10 cellular contexts compared by ENCODE assay signal in the genomic region with DNA sequence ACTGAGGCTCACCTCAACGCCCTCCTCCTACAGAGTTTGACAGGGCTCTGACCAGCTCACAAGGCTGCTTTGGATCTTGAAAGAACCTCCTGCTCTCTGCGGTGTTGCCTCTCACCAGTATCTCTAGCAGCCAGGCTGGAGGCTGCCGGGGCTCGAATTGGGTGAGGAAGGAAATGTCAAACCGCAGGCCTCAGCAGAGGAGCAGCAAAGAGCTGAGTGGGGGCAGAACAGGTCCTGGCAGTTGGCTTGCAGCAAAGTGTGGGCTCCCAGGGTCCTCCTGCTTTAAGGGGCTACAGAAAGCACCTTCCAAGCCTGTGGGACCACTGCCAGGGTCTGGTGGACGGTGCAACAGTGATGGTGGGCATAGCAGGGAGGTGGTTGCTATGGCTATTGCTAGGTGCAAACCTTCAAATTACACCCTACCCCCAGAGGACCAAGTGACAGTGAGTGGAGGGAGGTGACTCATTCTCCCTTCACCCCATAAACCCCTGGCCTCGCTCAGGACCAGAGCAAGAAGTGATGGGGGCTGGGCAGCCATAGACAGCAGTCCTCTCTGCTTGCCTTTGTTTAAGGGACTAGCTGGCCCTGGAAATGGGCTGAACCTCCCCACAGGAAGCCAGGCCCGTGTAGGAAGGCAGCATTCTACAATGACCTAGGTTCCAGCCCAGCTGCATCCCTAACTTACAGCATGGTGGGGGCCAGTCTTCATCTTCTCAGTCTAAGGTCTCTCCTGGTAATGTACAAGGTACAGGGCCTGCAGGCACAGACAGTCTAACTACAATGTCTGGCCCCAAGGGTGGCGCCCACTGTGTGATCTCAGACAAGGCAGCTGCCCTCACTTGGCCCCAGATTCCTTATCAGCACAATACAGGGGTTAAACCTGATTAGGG. TPM values are rescaled to one million over a fixed set of nuclear protein-coding genes. Genes with fewer than 3 reads are reported as not detected.
DNase-seq lines count a peak whose midpoint lies in the region; ATAC-seq, FAIRE-seq and TF ChIP-seq lines count a peak whose summit lies in the region.
"Had no signal": no experiment of that assay in that cellular context is flagged by ENCODE, and none has a peak within 500 bp of the region (broad histone marks: within the 10 kb centered on the region; RNA-seq: fewer than 3 reads in every experiment).

No MANE protein-coding gene starts in this region.

- H3K9me3 ChIP-seq in H9 (ENCODE audit: control insufficient read depth, low read depth, low read length): peaks cover 10% of the 10 kb centered on the region

- H4K91ac ChIP-seq in H9 (ENCODE audit: insufficient read length, low read depth, low read length): no peak overlapping the region

- peaks cover 0 to 6% (median 3%) of the 10 kb centered on the region in 3 experiments; a peak in 5 of 7 replicates for H3K36me3 Mint-ChIP-seq in H9 (ENCODE audit: insufficient read depth in 1 of 3, low read depth in 3 of 3)

- H3K9me3 Mint-ChIP-seq in H9: peaks cover 5 to 8% of the 10 kb centered on the region in 2 experiments; a peak in 3 of 5 replicates

- no peaks in the 10 kb centered on the region; the same call in 1 of the 2 replicates for H3K27me3 ChIP-seq in H9 (ENCODE audit: insufficient read depth, low read length)

- peak overlapping the region; percentile 61 for H3K18ac ChIP-seq in H9 (ENCODE audit: insufficient read length, low read depth, low read length)

- intact Hi-C loops in left colon (cut with DNase I, micrococcal nuclease): no loop called here

- DNase-seq in GM12865 (ENCODE audit: low read depth) (peak; percentile 88), H9 (peak; percentile 45), MV-4-11 (lab: John Stamatoyannopoulos, UW) (peak; percentile 93), activated T-cell treated with anti-CD3 and anti-CD28 coated beads for 24 hours (ENCODE audit: low read depth) (peak; percentile 82), left colon (peak; percentile 58 to 59), D341Med (ENCODE audit: low spot score) (no peak), frontal cortex (ENCODE audit: low spot score in 2 of 2) (no peak)
- DNase-seq in stimulated activated CD8-positive, alpha-beta memory T cell treated with anti-CD3 and anti-CD28 coated beads, Interleukin-7, amount 100 ng/mL, for 4 hours (ENCODE audit: low read depth in 2 of 2): peak; percentile 77

- no peak overlapping the region for H4K5ac ChIP-seq in H9 (ENCODE audit: insufficient read length, low read depth, low read length)

- H3K27ac ChIP-seq in H9 (ENCODE audit: insufficient read length, low read depth, low read length): no peak overlapping the region

- H3K4me1 Mint-ChIP-seq in H9: peaks cover 48 to 58% of the 10 kb centered on the region in 2 experiments

- H2BK12ac ChIP-seq in H9 (ENCODE audit: insufficient read length, low read depth, low read length): no peak overlapping the region

- no peaks in the 10 kb centered on the region for H4K20me1 ChIP-seq in H9 (ENCODE audit: control insufficient read depth, insufficient read depth, insufficient read length)

- no peak overlapping the region for H3T11ph ChIP-seq in H9 (ENCODE audit: low read length)

- no peak overlapping the region for H3K23ac ChIP-seq in H9 (ENCODE audit: insufficient read length, low read depth, low read length)

- no peak overlapping the region for H4K8ac ChIP-seq in H9 (replicated peaks; ENCODE audit: insufficient read length, low read depth, low read length)

- no peaks in the 10 kb centered on the region for H3K79me1 ChIP-seq in H9 (ENCODE audit: insufficient read depth, low read depth, low read length, poor library complexity, severe bottlenecking)

- peak; percentile 53 for ATAC-seq in left colon

- no peak overlapping the region for H3K14ac ChIP-seq in H9 (ENCODE audit: insufficient read depth, low read length)

- no CpG with 5 or more reads among the region's 9 CpGs for WGBS in H9 (ENCODE audit: extremely low coverage, insufficient read length, low lambda C conversion rate)

- no peak overlapping the region for H2BK5ac ChIP-seq in H9 (ENCODE audit: insufficient read length, low read length)

- H2BK20ac ChIP-seq in H9 (ENCODE audit: low read depth, low read length, poor library complexity, severe bottlenecking): peak overlapping the region; percentile 65

- no peaks in the 10 kb centered on the region for H3K79me2 ChIP-seq in H9 (ENCODE audit: insufficient read depth, low read length)

- H3K4me3 ChIP-seq in GM12865 (ENCODE audit: low read depth, low read length): no peak overlapping the region

- H3K4me1 ChIP-seq in H9 (ENCODE audit: insufficient read depth, low read length): peaks cover 19% of the 10 kb centered on the region; the same call in 1 of the 2 replicates

- peaks cover 18% of the 10 kb centered on the region for H3K27me3 Mint-ChIP-seq in H9 (ENCODE audit: low read depth)

- no peak overlapping the region; a peak in 1 of 5 replicates for H3K4me3 Mint-ChIP-seq in H9

- H2BK120ac ChIP-seq in H9 (ENCODE audit: low read depth, low read length, poor library complexity, severe bottlenecking): no peak overlapping the region

- no peak overlapping the region for H3K56ac ChIP-seq in H9 (ENCODE audit: insufficient read length, low read depth, low read length)

- H3K27ac Mint-ChIP-seq in H9: peak overlapping the region in 2 of 3 experiments; percentile 31 to 58; a peak in 2 of 7 replicates

- H2BK15ac ChIP-seq in H9 (ENCODE audit: low read depth, low read length): no peak overlapping the region

- no peak overlapping the region for H2AK5ac ChIP-seq in H9 (ENCODE audit: insufficient read length, low read length)

- no peak for FAIRE-seq in frontal cortex (lab: Jason Lieb, UNC)
- FAIRE-seq: endothelial cell of umbilical vein had no signal

- TF ChIP-seq CTCF in GM12865 (IDR thresholded peaks at IDR 0.05; ENCODE audit: insufficient read depth, low read depth, low read length, missing control alignments) (no peak), H9 (conservative IDR thresholded peaks at IDR 0.05) (no peak)

- no peak overlapping the region for H3K9ac ChIP-seq in H9 (ENCODE audit: extremely low read depth, insufficient read length, low read length)

- H2AFZ ChIP-seq in H9 (ENCODE audit: low read length): no peak overlapping the region

- no peak overlapping the region for H3K4ac ChIP-seq in H9 (ENCODE audit: low read depth, low read length)

- no peaks in the 10 kb centered on the region for H3K23me2 ChIP-seq in H9 (ENCODE audit: insufficient read length, low read depth, low read length, poor library complexity, severe bottlenecking)

- no peak overlapping the region for H3K4me2 ChIP-seq in H9 (ENCODE audit: insufficient read depth, insufficient read length, low read length)

RNA-seq across cellular contexts. Expression of gene LCP2, which starts 18.7 kb away (rescaled TPM):
- total RNA-seq in H9 (2021): 0.09 TPM in 1 of 2 replicates, not detected in the other
- 10 to 100 TPM in 1 of 2 donors, 1 to 10 TPM in 1; 5.9 to 15.5 TPM for total RNA-seq in left colon
- 1.2 TPM for total RNA-seq in frontal cortex
- total RNA-seq: endothelial cell of umbilical vein had no signal

RNA-seq across cellular contexts. Expression of gene C5orf58, which starts 46.1 kb away (rescaled TPM):
- 0.90 and 1.4 TPM in 2 replicates for total RNA-seq in H9 (2021)
- total RNA-seq in left colon: not detected
- total RNA-seq in frontal cortex: not detected
- total RNA-seq: endothelial cell of umbilical vein, urinary bladder had no signal

Comparison
In these comparisons a context has a peak if more than half of its experiments do, and no peak if none do; other contexts are left out.
1. DNase-seq: peak in GM12865 (single experiment), H9 (single experiment), MV-4-11 (single experiment), activated T-cell treated with anti-CD3 and anti-CD28 coated beads for 24 hours (single experiment), left colon (2 of 2) and stimulated activated CD8-positive, alpha-beta memory T cell treated with anti-CD3 and anti-CD28 coated beads, Interleukin-7, amount 100 ng/mL, for 4 hours (2 of 2); none in D341Med (single experiment) and frontal cortex (0 of 2).